28 cellular contexts compared by ENCODE assay signal in genomic region chr3:164278550-164278949, GRCh38.
"Had no signal": no experiment of that assay in that cellular context is flagged by ENCODE, and none has a peak within 500 bp of the region (broad histone marks: within the 10 kb centered on the region; RNA-seq: fewer than 3 reads in every experiment).

No MANE protein-coding gene starts in this region.

- H3K27me3 Mint-ChIP-seq: dendritic cell treated with granulocyte-macrophage colony-stimulating factor and Interleukin-4, amounts not matched to agents 40 ng/mL and 50 ng/mL, for 4 days; effector memory CD8-positive, alpha-beta T cell had no signal

- DNase-seq: colonic mucosa; cortex of kidney; dermis blood vessel endothelial cell; dorsolateral prefrontal cortex; effector CD4-positive, alpha-beta T cell; effector CD8-positive, alpha-beta T cell; effector memory CD4-positive, alpha-beta T cell; effector memory CD8-positive, alpha-beta T cell; erythroblast; esophagus squamous epithelium; foreskin fibroblast; foreskin keratinocyte; foreskin melanocyte; gastrocnemius medialis; glutamatergic neuron; head of caudate nucleus; heart left ventricle; heart right ventricle had no signal

- H3K4me1 ChIP-seq: colonic mucosa, esophagus muscularis mucosa, esophagus squamous epithelium, foreskin keratinocyte, gastrocnemius medialis, gastroesophageal sphincter, heart left ventricle, heart right ventricle had no signal

- ATAC-seq: effector memory CD8-positive, alpha-beta T cell; esophagus mucosa; foreskin keratinocyte; gastrocnemius medialis; gastroesophageal sphincter; heart left ventricle; heart right ventricle had no signal

- H3K9me3 ChIP-seq: colonic mucosa had no signal

- H3K4me3 ChIP-seq: colonic mucosa, coronary artery, dorsolateral prefrontal cortex, esophagus muscularis mucosa, esophagus squamous epithelium, gastrocnemius medialis, gastroesophageal sphincter, heart left ventricle, heart right ventricle had no signal

- H3K27me3 ChIP-seq: colonic mucosa, dorsolateral prefrontal cortex, esophagus muscularis mucosa, esophagus squamous epithelium, foreskin keratinocyte, gastrocnemius medialis, gastroesophageal sphincter, heart left ventricle, heart right ventricle had no signal

- H3K27ac Mint-ChIP-seq: dendritic cell treated with granulocyte-macrophage colony-stimulating factor and Interleukin-4, amounts not matched to agents 40 ng/mL and 50 ng/mL, for 4 days; effector memory CD8-positive, alpha-beta T cell had no signal

- FAIRE-seq: colon, endometrium, endothelial cell of umbilical vein, frontal cortex had no signal

- H3K36me3 ChIP-seq: colonic mucosa, esophagus muscularis mucosa, esophagus squamous epithelium, gastrocnemius medialis, gastroesophageal sphincter, heart left ventricle, heart right ventricle had no signal

- H3K27ac ChIP-seq: colonic mucosa, coronary artery, dorsolateral prefrontal cortex, epithelial cell of prostate, esophagus muscularis mucosa, esophagus squamous epithelium, foreskin keratinocyte, gastrocnemius medialis, gastroesophageal sphincter, heart left ventricle, heart right ventricle had no signal

- H3K4me3 Mint-ChIP-seq: dendritic cell treated with granulocyte-macrophage colony-stimulating factor and Interleukin-4, amounts not matched to agents 40 ng/mL and 50 ng/mL, for 4 days; effector memory CD8-positive, alpha-beta T cell had no signal
